ENCODE assay signal across 8 cellular contexts in the genomic region with DNA sequence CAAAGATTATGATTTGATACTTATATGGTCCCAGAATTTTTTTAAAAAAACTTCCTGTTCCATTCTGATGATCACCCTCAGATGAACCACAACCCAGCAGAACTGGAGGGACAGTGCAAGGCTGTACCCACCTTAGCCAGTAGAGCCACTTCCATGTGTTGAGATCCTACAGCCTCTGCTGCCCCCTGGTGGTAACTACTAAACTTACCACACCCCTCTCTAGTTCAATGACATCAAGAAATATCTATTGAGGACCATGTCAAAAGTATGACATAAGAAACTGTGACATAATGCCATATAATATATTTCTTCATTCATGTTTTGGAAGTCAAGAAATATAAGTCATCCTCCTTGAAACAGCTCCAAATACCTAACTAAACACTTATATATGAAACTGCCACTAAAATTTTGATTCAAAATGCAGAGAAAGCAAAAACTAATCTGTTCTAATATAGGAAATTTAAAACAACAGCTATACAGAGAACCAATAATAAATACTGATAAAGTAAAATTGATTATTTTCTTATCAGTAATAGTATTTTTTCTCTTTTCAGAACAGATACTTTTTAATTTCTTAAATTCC.
DNase-seq lines count a peak whose midpoint lies in the region; ATAC-seq lines count a peak whose summit lies in the region.

No MANE protein-coding gene starts in this region.

- peak; percentile 100 for ATAC-seq in GM19395 (IDR thresholded peaks at IDR 0.05; ENCODE audit: unreplicated experiment)
- peak; percentile 99 for ATAC-seq in HG03442 (IDR thresholded peaks at IDR 0.05; ENCODE audit: unreplicated experiment)

- peak; percentile 85 for DNase-seq in CMK (ENCODE audit: low read depth)
- peak; percentile 76 for DNase-seq in NCI-H748 (lab: John Stamatoyannopoulos, UW; ENCODE audit: unreplicated experiment)
- peak; percentile 71 to 77 for DNase-seq in activated CD4-positive, alpha-beta T cell treated with anti-CD3 and anti-CD28 coated beads, Interleukin-2, amount 50 U/mL, for 48 hours
- DNase-seq in effector CD8-positive, alpha-beta T cell (lab: John Stamatoyannopoulos, UW): peak; percentile 46
- peak; percentile 91 for DNase-seq in medulla oblongata (ENCODE audit: extremely low spot score)
- peak; percentile 40 to 44 for DNase-seq in stimulated activated CD8-positive, alpha-beta memory T cell treated with anti-CD3 and anti-CD28 coated beads, Interleukin-15, amount 100 ng/mL, for 48 hours (ENCODE audit: low read depth in 2 of 2)

Comparison
In these comparisons a context has a peak if more than half of its experiments do, and no peak if none do; other contexts are left out.
1. Peak in every context shown above with its lines: DNase-seq and ATAC-seq.